ENCODE assay signal across 1 cellular context in genomic region chr1:227917081-227917950, GRCh38.
TF ChIP-seq lines count a peak whose summit lies in the region.

No MANE protein-coding gene starts in this region.

TF ChIP-seq in HepG2, 621 proteins besides CTCF, POLR2A, EP300 and RAD21:
- TF ChIP-seq, protein P1, sequence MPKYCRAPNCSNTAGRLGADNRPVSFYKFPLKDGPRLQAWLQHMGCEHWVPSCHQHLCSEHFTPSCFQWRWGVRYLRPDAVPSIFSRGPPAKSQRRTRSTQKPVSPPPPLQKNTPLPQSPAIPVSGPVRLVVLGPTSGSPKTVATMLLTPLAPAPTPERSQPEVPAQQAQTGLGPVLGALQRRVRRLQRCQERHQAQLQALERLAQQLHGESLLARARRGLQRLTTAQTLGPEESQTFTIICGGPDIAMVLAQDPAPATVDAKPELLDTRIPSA (CRISPR knock-in tag; IDR thresholded peaks at IDR 0.05; ENCODE audit: borderline replicate concordance), result no peak
- TF ChIP-seq PLSCR1 (CRISPR knock-in tag; IDR thresholded peaks at IDR 0.05; ENCODE audit: borderline replicate concordance) (no peak), ZNF296 (CRISPR knock-in tag; conservative IDR thresholded peaks at IDR 0.05) (no peak), CBX5 (CRISPR knock-in tag; IDR thresholded peaks at IDR 0.05; ENCODE audit: borderline replicate concordance) (no peak), MXI1 (IDR thresholded peaks at IDR 0.05; ENCODE audit: borderline replicate concordance, low read depth, low read length) (no peak), FOXP1 (IDR thresholded peaks at IDR 0.05) (no peak), FOXP1 (CRISPR knock-in tag; IDR thresholded peaks at IDR 0.05) (no peak), ZNF317 (CRISPR knock-in tag; IDR thresholded peaks at IDR 0.05) (no peak), ISL2 (CRISPR knock-in tag; IDR thresholded peaks at IDR 0.05) (no peak)
- TF ChIP-seq, protein P2, sequence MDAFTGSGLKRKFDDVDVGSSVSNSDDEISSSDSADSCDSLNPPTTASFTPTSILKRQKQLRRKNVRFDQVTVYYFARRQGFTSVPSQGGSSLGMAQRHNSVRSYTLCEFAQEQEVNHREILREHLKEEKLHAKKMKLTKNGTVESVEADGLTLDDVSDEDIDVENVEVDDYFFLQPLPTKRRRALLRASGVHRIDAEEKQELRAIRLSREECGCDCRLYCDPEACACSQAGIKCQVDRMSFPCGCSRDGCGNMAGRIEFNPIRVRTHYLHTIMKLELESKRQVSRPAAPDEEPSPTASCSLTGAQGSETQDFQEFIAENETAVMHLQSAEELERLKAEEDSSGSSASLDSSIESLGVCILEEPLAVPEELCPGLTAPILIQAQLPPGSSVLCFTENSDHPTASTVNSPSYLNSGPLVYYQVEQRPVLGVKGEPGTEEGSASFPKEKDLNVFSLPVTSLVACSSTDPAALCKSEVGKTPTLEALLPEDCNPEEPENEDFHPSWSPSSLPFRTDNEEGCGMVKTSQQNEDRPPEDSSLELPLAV (CRISPR knock-in tag; conservative IDR thresholded peaks at IDR 0.05; ENCODE audit: low read depth), result no peak
